30 cellular contexts compared by ENCODE assay signal in the genomic region with DNA sequence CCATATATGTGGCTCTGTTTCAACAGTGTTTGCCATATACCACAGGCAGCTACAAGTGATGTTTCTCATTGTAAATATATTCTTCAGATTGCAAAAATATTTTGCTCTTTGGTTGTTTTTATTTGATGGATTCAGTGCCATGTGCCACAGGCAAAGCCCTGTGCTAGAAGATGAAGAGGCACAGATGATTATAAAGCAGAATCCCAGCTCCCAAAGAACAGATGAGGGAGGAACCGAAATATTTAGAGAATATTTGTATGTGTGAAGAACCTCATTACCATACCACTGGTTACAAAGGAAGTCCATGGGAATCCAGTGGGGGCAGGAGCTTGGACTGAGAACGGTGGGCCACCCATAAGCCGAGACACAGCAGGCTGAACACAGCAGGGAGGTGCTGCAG.
"Had no signal": no experiment of that assay in that cellular context is flagged by ENCODE, and none has a peak within 500 bp of the region (broad histone marks: within the 10 kb centered on the region; RNA-seq: fewer than 3 reads in every experiment).

No MANE protein-coding gene starts in this region.

- ATAC-seq: left colon; lower lobe of right lung; mucosa of descending colon; naive thymus-derived CD4-positive, alpha-beta T cell; natural killer cell treated with Interleukin-12 subunit alpha and Interleukin-12 subunit beta and Interleukin-15 and Interleukin-18, amount 100 ng/mL, for 72 hours; right cardiac atrium; stimulated activated effector memory CD8-positive, alpha-beta T cell treated with anti-CD3 and anti-CD28 coated beads, Interleukin-12 subunit alpha, Interleukin-12 subunit beta, amount 100 ng/mL, for 72 hours had no signal

- H3K4me1 ChIP-seq: left lung, prostate gland, spleen, suprapubic skin, tibial artery, upper lobe of right lung had no signal

- H3K27me3 ChIP-seq: left lung, pancreas, sigmoid colon, suprapubic skin, tibial artery, upper lobe of right lung had no signal

- H3K4me3 ChIP-seq: left lung, lower lobe of right lung, mucosa of descending colon, pancreas, prostate gland, sigmoid colon, spleen, suprapubic skin, thoracic aorta, tibial artery, upper lobe of right lung had no signal

- H3K4me1 Mint-ChIP-seq: immature natural killer cell; stimulated activated effector memory CD8-positive, alpha-beta T cell treated with anti-CD3 and anti-CD28 coated beads, Interleukin-12 subunit alpha, Interleukin-12 subunit beta, amount 100 ng/mL, for 72 hours had no signal

- H3K27me3 Mint-ChIP-seq: stimulated activated naive CD8-positive, alpha-beta T cell treated with anti-CD3 and anti-CD28 coated beads, Interleukin-15, Interleukin-2, amounts not matched to agents 100 ng/mL and 50 ng/mL, for 24 hours had no signal

- H3K36me3 ChIP-seq: left lung, lower lobe of right lung, pancreas, prostate gland, sigmoid colon, spleen, suprapubic skin, thoracic aorta, tibial artery, upper lobe of right lung had no signal

- H3K27ac Mint-ChIP-seq: immature natural killer cell; naive thymus-derived CD4-positive, alpha-beta T cell; natural killer cell treated with Interleukin-12 subunit alpha and Interleukin-12 subunit beta and Interleukin-15 and Interleukin-18, amount 100 ng/mL, for 72 hours; stimulated activated effector memory CD8-positive, alpha-beta T cell treated with anti-CD3 and anti-CD28 coated beads, Interleukin-12 subunit alpha, Interleukin-12 subunit beta, amount 100 ng/mL, for 72 hours; stimulated activated naive CD8-positive, alpha-beta T cell treated with anti-CD3 and anti-CD28 coated beads, Interleukin-15, Interleukin-2, amounts not matched to agents 100 ng/mL and 50 ng/mL, for 24 hours had no signal

- DNase-seq: hypothalamus; immature natural killer cell; kidney; left colon; left lung; lower lobe of right lung; mammary epithelial cell; midbrain; mucosa of descending colon; naive thymus-derived CD4-positive, alpha-beta T cell; nucleus accumbens; pancreas; posterior cingulate gyrus; retina; right cardiac atrium; small intestine; spleen; stimulated activated CD4-positive, alpha-beta T cell treated with anti-CD3 and anti-CD28 coated beads, Interleukin-4, amount 100 ng/mL, for 24 hours; stimulated activated naive CD4-positive, alpha-beta T cell; tibial artery; trophoblast cell; upper lobe of right lung had no signal

- H3K9me3 Mint-ChIP-seq: immature natural killer cell; natural killer cell treated with Interleukin-12 subunit alpha and Interleukin-12 subunit beta and Interleukin-15 and Interleukin-18, amount 100 ng/mL, for 72 hours; stimulated activated effector memory CD8-positive, alpha-beta T cell treated with anti-CD3 and anti-CD28 coated beads, Interleukin-12 subunit alpha, Interleukin-12 subunit beta, amount 100 ng/mL, for 72 hours; stimulated activated naive CD8-positive, alpha-beta T cell treated with anti-CD3 and anti-CD28 coated beads, Interleukin-15, Interleukin-2, amounts not matched to agents 100 ng/mL and 50 ng/mL, for 24 hours had no signal

- H3K4me3 Mint-ChIP-seq: immature natural killer cell; naive thymus-derived CD4-positive, alpha-beta T cell; natural killer cell treated with Interleukin-12 subunit alpha and Interleukin-12 subunit beta and Interleukin-15 and Interleukin-18, amount 100 ng/mL, for 72 hours; stimulated activated effector memory CD8-positive, alpha-beta T cell treated with anti-CD3 and anti-CD28 coated beads, Interleukin-12 subunit alpha, Interleukin-12 subunit beta, amount 100 ng/mL, for 72 hours; stimulated activated naive CD8-positive, alpha-beta T cell treated with anti-CD3 and anti-CD28 coated beads, Interleukin-15, Interleukin-2, amounts not matched to agents 100 ng/mL and 50 ng/mL, for 24 hours had no signal

- H3K9me3 ChIP-seq: left lung, lower lobe of right lung, mucosa of descending colon, pancreas, prostate gland, sigmoid colon, suprapubic skin, thoracic aorta, tibial artery, upper lobe of right lung had no signal

- H3K36me3 Mint-ChIP-seq: immature natural killer cell; naive thymus-derived CD4-positive, alpha-beta T cell; natural killer cell treated with Interleukin-12 subunit alpha and Interleukin-12 subunit beta and Interleukin-15 and Interleukin-18, amount 100 ng/mL, for 72 hours; stimulated activated effector memory CD8-positive, alpha-beta T cell treated with anti-CD3 and anti-CD28 coated beads, Interleukin-12 subunit alpha, Interleukin-12 subunit beta, amount 100 ng/mL, for 72 hours had no signal

- FAIRE-seq: islet of Langerhans, kidney, pancreas, small intestine had no signal

- H3K27ac ChIP-seq: left lung, lower lobe of right lung, prostate gland, sigmoid colon, spleen, suprapubic skin, thoracic aorta, tibial artery, upper lobe of right lung had no signal
